22 cellular contexts compared by ENCODE assay signal in the genomic region with DNA sequence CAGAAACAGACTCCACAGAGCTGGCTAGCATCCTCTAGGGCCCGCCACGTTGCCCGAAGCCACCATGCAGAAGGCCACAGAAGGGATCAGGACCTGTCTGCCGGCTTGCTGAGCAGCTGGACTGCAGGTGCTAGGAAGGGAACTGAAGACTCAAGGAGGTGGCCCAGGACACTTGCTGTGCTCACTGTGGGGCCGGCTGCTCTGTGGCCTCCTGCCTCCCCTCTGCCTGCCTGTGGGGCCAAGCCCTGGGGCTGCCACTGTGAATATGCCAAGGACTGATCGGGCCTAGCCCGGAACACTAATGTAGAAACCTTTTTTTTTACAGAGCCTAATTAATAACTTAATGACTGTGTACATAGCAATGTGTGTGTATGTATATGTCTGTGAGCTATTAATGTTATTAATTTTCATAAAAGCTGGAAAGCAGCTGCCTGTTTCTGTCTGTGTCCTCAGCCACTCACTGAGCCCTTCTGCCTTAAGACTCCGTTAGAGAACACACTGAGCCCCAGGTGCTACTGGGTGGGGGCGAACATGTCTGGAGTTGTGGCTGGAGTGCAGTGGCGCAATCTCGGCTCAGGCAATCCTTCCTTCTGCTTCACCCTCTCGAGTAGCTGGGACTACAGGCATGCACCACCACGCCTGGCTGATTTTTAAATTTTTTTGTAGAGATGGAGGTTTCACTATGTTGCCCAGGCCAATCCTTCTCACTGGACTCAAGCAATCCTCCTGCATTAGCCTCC. TPM values are rescaled to one million over a fixed set of nuclear protein-coding genes. Genes with fewer than 3 reads are reported as not detected.
DNase-seq lines count a peak whose midpoint lies in the region; ATAC-seq and TF ChIP-seq lines count a peak whose summit lies in the region.
"Had no signal": no experiment of that assay in that cellular context is flagged by ENCODE, and none has a peak within 500 bp of the region (broad histone marks: within the 10 kb centered on the region; RNA-seq: fewer than 3 reads in every experiment).

No MANE protein-coding gene starts in this region.

- H3K23ac ChIP-seq in H9 (ENCODE audit: insufficient read length, low read depth, low read length): no peak overlapping the region

- TF ChIP-seq EP300 in Ishikawa (IDR thresholded peaks at IDR 0.05; ENCODE audit: borderline replicate concordance): no peak
- TF ChIP-seq EP300 in upper lobe of left lung (IDR thresholded peaks at IDR 0.05): no peak

- H3K4me3 ChIP-seq in upper lobe of left lung: no peak overlapping the region
- H3K4me3 ChIP-seq: PC-9, right lobe of liver had no signal

- TF ChIP-seq RAD21 in Ishikawa (IDR thresholded peaks at IDR 0.05; ENCODE audit: low read depth): no peak

- H3K27ac Mint-ChIP-seq in H9: no peak overlapping the region
- H3K27ac Mint-ChIP-seq: activated CD4-positive, alpha-beta T cell treated with anti-CD3 and anti-CD28 coated beads, Interleukin-2, amount 10 ng/mL, durations not matched to agents 24 days and 14 days; activated naive CD8-positive, alpha-beta T cell treated with anti-CD3 and anti-CD28 coated beads, Interleukin-2, amount 10 ng/mL, durations not matched to agents 7 days and 5 days; CD4-positive, CD25-positive, alpha-beta regulatory T cell; effector memory CD8-positive, alpha-beta T cell; natural killer cell had no signal

- H3K79me2 ChIP-seq in H9 (ENCODE audit: insufficient read depth, low read length): no peaks in the 10 kb centered on the region

- WGBS in upper lobe of left lung, 2 donors: 71 to 72% methylated on average over 12 to 13 of the region's 13 CpGs
- no CpG with 5 or more reads among the region's 13 CpGs for WGBS in H9 (ENCODE audit: extremely low coverage, insufficient read length, low lambda C conversion rate)

- H2AFZ ChIP-seq in H9 (ENCODE audit: low read length): no peak overlapping the region
- H2AFZ ChIP-seq: PC-9 had no signal

- peaks cover 35 to 55% (median 38%) of the 10 kb centered on the region in 3 experiments; a peak in 6 of 7 replicates for H3K36me3 Mint-ChIP-seq in H9 (ENCODE audit: insufficient read depth in 1 of 3, low read depth in 3 of 3)
- H3K36me3 Mint-ChIP-seq: activated naive CD8-positive, alpha-beta T cell treated with anti-CD3 and anti-CD28 coated beads, Interleukin-2, amount 10 ng/mL, durations not matched to agents 7 days and 5 days; CD4-positive, CD25-positive, alpha-beta regulatory T cell; natural killer cell had no signal

- DNase-seq in SKM-1 (lab: John Stamatoyannopoulos, UW; ENCODE audit: unreplicated experiment) (peak; percentile 35), foreskin keratinocyte (peak; percentile 79 to 92), upper lobe of left lung (peak; percentile 51 to 91), erythroblast (lab: John Stamatoyannopoulos, UW) (no peak), H9 (no peak), nucleus accumbens (lab: John Stamatoyannopoulos, UW) (no peak)
- DNase-seq: activated CD4-positive, alpha-beta T cell treated with anti-CD3 and anti-CD28 coated beads, Interleukin-2, amount 10 ng/mL, durations not matched to agents 24 days and 14 days; activated naive CD8-positive, alpha-beta T cell treated with anti-CD3 and anti-CD28 coated beads, Interleukin-2, amount 10 ng/mL, durations not matched to agents 7 days and 5 days; CD4-positive, CD25-positive, alpha-beta regulatory T cell; effector memory CD8-positive, alpha-beta T cell; glutamatergic neuron; HCEC 1CT; left cardiac atrium; midbrain; natural killer cell; NCI-H1048; NCI-H187; SIG-M5; T-helper 1 cell had no signal

- H2AK5ac ChIP-seq in H9 (ENCODE audit: insufficient read length, low read length): no peak overlapping the region

- H3K27me3 ChIP-seq in foreskin keratinocyte (no peaks in the 10 kb centered on the region), upper lobe of left lung (no peaks in the 10 kb centered on the region), H9 (ENCODE audit: insufficient read depth, low read length) (no peaks in the 10 kb centered on the region)
- H3K27me3 ChIP-seq: right lobe of liver had no signal

- H2BK5ac ChIP-seq in H9 (ENCODE audit: insufficient read length, low read length): no peak overlapping the region

- H3K27ac ChIP-seq in foreskin keratinocyte (peak overlapping the region; percentile 48), upper lobe of left lung (peak overlapping the region in 3 of 4 donors; percentile 48 to 74 (median 73)), H9 (ENCODE audit: insufficient read length, low read depth, low read length) (no peak overlapping the region)
- H3K27ac ChIP-seq: PC-9 had no signal

- H3K4me1 Mint-ChIP-seq in H9: peaks cover 5 to 6% of the 10 kb centered on the region in 2 experiments

- H3K23me2 ChIP-seq in H9 (ENCODE audit: insufficient read length, low read depth, low read length, poor library complexity, severe bottlenecking): no peaks in the 10 kb centered on the region

- H3K9ac ChIP-seq in H9 (ENCODE audit: extremely low read depth, insufficient read length, low read length): no peak overlapping the region

- H3K4me2 ChIP-seq in H9 (ENCODE audit: insufficient read depth, insufficient read length, low read length): no peak overlapping the region
- H3K4me2 ChIP-seq: PC-9 had no signal

- no peak overlapping the region for H3K56ac ChIP-seq in H9 (ENCODE audit: insufficient read length, low read depth, low read length)

- ATAC-seq in foreskin keratinocyte: peak; percentile 76
- ATAC-seq in upper lobe of left lung (ENCODE audit: low FRiP score in 2 of 2): peak in 1 of 2 donors; percentile 67
- ATAC-seq: effector memory CD8-positive, alpha-beta T cell; left cardiac atrium; natural killer cell had no signal

- H3K14ac ChIP-seq in H9 (ENCODE audit: insufficient read depth, low read length): no peak overlapping the region

- H4K91ac ChIP-seq in H9 (ENCODE audit: insufficient read length, low read depth, low read length): no peak overlapping the region

- H3K36me3 ChIP-seq in upper lobe of left lung: peaks cover 0 to 15% (median 7%) of the 10 kb centered on the region in 4 donors

- TF ChIP-seq CTCF in foreskin keratinocyte (conservative IDR thresholded peaks at IDR 0.05) (no peak), upper lobe of left lung (IDR thresholded peaks at IDR 0.05) (no peak), H9 (conservative IDR thresholded peaks at IDR 0.05) (no peak)

- H2BK20ac ChIP-seq in H9 (ENCODE audit: low read depth, low read length, poor library complexity, severe bottlenecking): no peak overlapping the region

- no peaks in the 10 kb centered on the region for H3K9me3 ChIP-seq in upper lobe of left lung
- no peaks in the 10 kb centered on the region for H3K9me3 ChIP-seq in H9 (ENCODE audit: control insufficient read depth, low read depth, low read length)
- H3K9me3 ChIP-seq: right lobe of liver had no signal

- H4K8ac ChIP-seq in H9 (replicated peaks; ENCODE audit: insufficient read length, low read depth, low read length): no peak overlapping the region

- no peaks in the 10 kb centered on the region for H3K27me3 Mint-ChIP-seq in H9 (ENCODE audit: low read depth)
- H3K27me3 Mint-ChIP-seq: activated CD4-positive, alpha-beta T cell treated with anti-CD3 and anti-CD28 coated beads, Interleukin-2, amount 10 ng/mL, durations not matched to agents 24 days and 14 days; activated naive CD8-positive, alpha-beta T cell treated with anti-CD3 and anti-CD28 coated beads, Interleukin-2, amount 10 ng/mL, durations not matched to agents 7 days and 5 days; CD4-positive, CD25-positive, alpha-beta regulatory T cell; effector memory CD8-positive, alpha-beta T cell had no signal

- H3K4me3 Mint-ChIP-seq in H9: no peak overlapping the region
- H3K4me3 Mint-ChIP-seq: activated CD4-positive, alpha-beta T cell treated with anti-CD3 and anti-CD28 coated beads, Interleukin-2, amount 10 ng/mL, durations not matched to agents 24 days and 14 days; activated naive CD8-positive, alpha-beta T cell treated with anti-CD3 and anti-CD28 coated beads, Interleukin-2, amount 10 ng/mL, durations not matched to agents 7 days and 5 days; CD4-positive, CD25-positive, alpha-beta regulatory T cell; effector memory CD8-positive, alpha-beta T cell; natural killer cell had no signal

- no peak overlapping the region for H2BK15ac ChIP-seq in H9 (ENCODE audit: low read depth, low read length)

- peaks cover 21% of the 10 kb centered on the region for H3K4me1 ChIP-seq in foreskin keratinocyte
- H3K4me1 ChIP-seq in upper lobe of left lung: peaks cover 0 to 44% (median 34%) of the 10 kb centered on the region in 4 donors
- no peaks in the 10 kb centered on the region for H3K4me1 ChIP-seq in H9 (ENCODE audit: insufficient read depth, low read length)

- H4K20me1 ChIP-seq in H9 (ENCODE audit: control insufficient read depth, insufficient read depth, insufficient read length): peaks cover 3% of the 10 kb centered on the region

- no peak overlapping the region for H2BK120ac ChIP-seq in H9 (ENCODE audit: low read depth, low read length, poor library complexity, severe bottlenecking)

- no peak overlapping the region for H3T11ph ChIP-seq in H9 (ENCODE audit: low read length)

- no peaks in the 10 kb centered on the region for H3K9me3 Mint-ChIP-seq in H9
- H3K9me3 Mint-ChIP-seq: activated CD4-positive, alpha-beta T cell treated with anti-CD3 and anti-CD28 coated beads, Interleukin-2, amount 10 ng/mL, durations not matched to agents 24 days and 14 days; activated naive CD8-positive, alpha-beta T cell treated with anti-CD3 and anti-CD28 coated beads, Interleukin-2, amount 10 ng/mL, durations not matched to agents 7 days and 5 days; CD4-positive, CD25-positive, alpha-beta regulatory T cell; effector memory CD8-positive, alpha-beta T cell; natural killer cell had no signal

- H3K18ac ChIP-seq in H9 (ENCODE audit: insufficient read length, low read depth, low read length): no peak overlapping the region

- TF ChIP-seq POLR2A in upper lobe of left lung (IDR thresholded peaks at IDR 0.05): no peak
- no peak for TF ChIP-seq POLR2A in erythroblast (IDR thresholded peaks at IDR 0.05; ENCODE audit: low read length)

- H3K79me1 ChIP-seq in H9 (ENCODE audit: insufficient read depth, low read depth, low read length, poor library complexity, severe bottlenecking): no peaks in the 10 kb centered on the region

- no peak overlapping the region for H4K5ac ChIP-seq in H9 (ENCODE audit: insufficient read length, low read depth, low read length)

- no peak overlapping the region for H2BK12ac ChIP-seq in H9 (ENCODE audit: insufficient read length, low read depth, low read length)

- no peak overlapping the region for H3K4ac ChIP-seq in H9 (ENCODE audit: low read depth, low read length)

TF ChIP-seq in Ishikawa, 13 proteins besides CTCF, POLR2A, EP300 and RAD21 (continues in another document):
- TF ChIP-seq TAF1 (IDR thresholded peaks at IDR 0.05; ENCODE audit: low read depth) (no peak), FOXM1 (IDR thresholded peaks at IDR 0.05; ENCODE audit: borderline replicate concordance, low read depth) (no peak), YY1 (IDR thresholded peaks at IDR 0.05; ENCODE audit: low read depth) (no peak), CEBPB (IDR thresholded peaks at IDR 0.05) (peak; percentile 49; the same call in 1 of the 2 replicates), EGR1 (IDR thresholded peaks at IDR 0.05) (no peak)

RNA-seq across cellular contexts. Expression of a gene that starts 14.8 kb away (rescaled TPM):
- total RNA-seq in foreskin keratinocyte (55.1 and 62.0 TPM in 2 replicates), upper lobe of left lung (100 to 1,000 TPM in 3 of 6 donors, 10 to 100 TPM in 3; 63.9 to 196 (median 109) TPM), H9 (2021) (18.2 and 19.9 TPM in 2 replicates)
- polyA plus RNA-seq in foreskin keratinocyte: 47.6 and 49.8 TPM in 2 replicates

Comparison
In these comparisons a context has a peak if more than half of its experiments do, and no peak if none do; other contexts are left out.
1. DNase-seq: peak in SKM-1 (single experiment), foreskin keratinocyte (2 of 2) and upper lobe of left lung (2 of 2); none in erythroblast (0 of 2), H9 (single experiment) and nucleus accumbens (0 of 56).